Comparison of ENCODE assay signal across 8 cellular contexts in the genomic region with DNA sequence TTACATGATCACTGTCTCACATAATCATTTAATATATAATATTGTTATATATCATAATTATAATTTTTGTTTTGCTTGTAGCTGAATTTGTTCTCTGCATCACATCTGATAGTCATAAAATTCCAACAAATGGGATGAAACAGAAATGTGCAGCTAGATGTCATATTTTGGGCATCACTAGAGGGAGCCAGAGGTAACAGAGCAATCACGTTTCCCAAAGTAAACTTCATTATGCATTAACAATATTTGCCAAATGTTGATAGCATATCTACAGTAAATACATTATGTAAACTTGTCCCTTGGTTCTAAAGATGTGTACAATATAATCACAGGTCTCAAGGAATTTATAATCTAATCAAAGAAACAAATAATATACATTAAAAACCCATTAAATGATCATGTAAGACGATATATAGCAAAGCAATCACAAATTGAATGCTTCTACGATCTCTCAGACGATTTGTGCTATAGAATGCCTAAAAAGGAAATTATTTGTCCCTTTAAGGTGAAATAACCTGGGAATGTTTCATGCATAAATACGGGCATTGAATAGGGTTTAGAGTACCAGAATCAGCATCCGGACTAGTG.
DNase-seq lines count a peak whose midpoint lies in the region; ATAC-seq, FAIRE-seq and TF ChIP-seq lines count a peak whose summit lies in the region.

No MANE protein-coding gene starts in this region.

- peak; percentile 96 for TF ChIP-seq CTCF in AG04450 (IDR thresholded peaks at IDR 0.05; ENCODE audit: low read depth, low read length)

- no peaks in the 10 kb centered on the region for H3K9me3 ChIP-seq in AG04450 (ENCODE audit: control insufficient read depth, insufficient read depth, low read length)

- ATAC-seq in SK-N-SH treated with all-trans-retinoic acid at 6 μM for 48 hours, result peak; percentile 66
- ATAC-seq in esophagus mucosa, result no peak

- H3K27ac ChIP-seq in AG04450 (ENCODE audit: low read depth, low read length), result no peak overlapping the region

- no peaks in the 10 kb centered on the region for H3K27me3 ChIP-seq in AG04450 (ENCODE audit: control insufficient read depth, insufficient read depth, low read length)

- no peak overlapping the region for H3K4me3 ChIP-seq in AG04450 (ENCODE audit: low read depth, low read length)

- peak; percentile 8 for DNase-seq in AG04450 (ENCODE audit: low read depth, low spot score)
- no peak for DNase-seq in GM18507 (ENCODE audit: extremely low spot score, insufficient read length, low read depth)
- DNase-seq in iPS-NIHi7 (ENCODE audit: extremely low spot score), result peak; percentile 29
- DNase-seq in ecto neural progenitor cell (ENCODE audit: low spot score), result no peak
- no peak for DNase-seq in activated gamma-delta T cell (lab: John Stamatoyannopoulos, UW)
- no peak for DNase-seq in stimulated activated CD4-positive, alpha-beta T cell treated with anti-CD3 and anti-CD28 coated beads, Interleukin-4, amount 100 ng/mL, for 4 hours

- CTCF ChIA-PET in AG04450 (lab: Charles Lee), result interaction anchor here (0.5 to 6.5 kb wide), 33 partner anchors 10 to 909 kb away, joined by 3 to 218 read pairs (median 4); no protein-coding TSS in a partner anchor

- peak; percentile 70 for FAIRE-seq in GM18507 (lab: Jason Lieb, UNC)

- POLR2A ChIA-PET in AG04450 (lab: Yijun Ruan, JAX), result no interaction called here

TF ChIP-seq in SK-N-SH treated with all-trans-retinoic acid at 6 μM for 48 hours, 23 proteins besides CTCF, POLR2A, EP300 and RAD21:
- TF ChIP-seq, protein P1, sequence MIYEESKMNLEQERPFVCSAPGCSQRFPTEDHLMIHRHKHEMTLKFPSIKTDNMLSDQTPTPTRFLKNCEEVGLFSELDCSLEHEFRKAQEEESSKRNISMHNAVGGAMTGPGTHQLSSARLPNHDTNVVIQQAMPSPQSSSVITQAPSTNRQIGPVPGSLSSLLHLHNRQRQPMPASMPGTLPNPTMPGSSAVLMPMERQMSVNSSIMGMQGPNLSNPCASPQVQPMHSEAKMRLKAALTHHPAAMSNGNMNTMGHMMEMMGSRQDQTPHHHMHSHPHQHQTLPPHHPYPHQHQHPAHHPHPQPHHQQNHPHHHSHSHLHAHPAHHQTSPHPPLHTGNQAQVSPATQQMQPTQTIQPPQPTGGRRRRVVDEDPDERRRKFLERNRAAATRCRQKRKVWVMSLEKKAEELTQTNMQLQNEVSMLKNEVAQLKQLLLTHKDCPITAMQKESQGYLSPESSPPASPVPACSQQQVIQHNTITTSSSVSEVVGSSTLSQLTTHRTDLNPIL (CRISPR knock-in tag; IDR thresholded peaks at IDR 0.05; ENCODE audit: low read depth), result no peak
- TF ChIP-seq, protein P2, sequence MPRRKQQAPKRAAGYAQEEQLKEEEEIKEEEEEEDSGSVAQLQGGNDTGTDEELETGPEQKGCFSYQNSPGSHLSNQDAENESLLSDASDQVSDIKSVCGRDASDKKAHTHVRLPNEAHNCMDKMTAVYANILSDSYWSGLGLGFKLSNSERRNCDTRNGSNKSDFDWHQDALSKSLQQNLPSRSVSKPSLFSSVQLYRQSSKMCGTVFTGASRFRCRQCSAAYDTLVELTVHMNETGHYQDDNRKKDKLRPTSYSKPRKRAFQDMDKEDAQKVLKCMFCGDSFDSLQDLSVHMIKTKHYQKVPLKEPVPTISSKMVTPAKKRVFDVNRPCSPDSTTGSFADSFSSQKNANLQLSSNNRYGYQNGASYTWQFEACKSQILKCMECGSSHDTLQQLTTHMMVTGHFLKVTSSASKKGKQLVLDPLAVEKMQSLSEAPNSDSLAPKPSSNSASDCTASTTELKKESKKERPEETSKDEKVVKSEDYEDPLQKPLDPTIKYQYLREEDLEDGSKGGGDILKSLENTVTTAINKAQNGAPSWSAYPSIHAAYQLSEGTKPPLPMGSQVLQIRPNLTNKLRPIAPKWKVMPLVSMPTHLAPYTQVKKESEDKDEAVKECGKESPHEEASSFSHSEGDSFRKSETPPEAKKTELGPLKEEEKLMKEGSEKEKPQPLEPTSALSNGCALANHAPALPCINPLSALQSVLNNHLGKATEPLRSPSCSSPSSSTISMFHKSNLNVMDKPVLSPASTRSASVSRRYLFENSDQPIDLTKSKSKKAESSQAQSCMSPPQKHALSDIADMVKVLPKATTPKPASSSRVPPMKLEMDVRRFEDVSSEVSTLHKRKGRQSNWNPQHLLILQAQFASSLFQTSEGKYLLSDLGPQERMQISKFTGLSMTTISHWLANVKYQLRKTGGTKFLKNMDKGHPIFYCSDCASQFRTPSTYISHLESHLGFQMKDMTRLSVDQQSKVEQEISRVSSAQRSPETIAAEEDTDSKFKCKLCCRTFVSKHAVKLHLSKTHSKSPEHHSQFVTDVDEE (CRISPR knock-in tag; IDR thresholded peaks at IDR 0.05), result no peak
- TF ChIP-seq TCF4 (CRISPR knock-in tag; IDR thresholded peaks at IDR 0.05; ENCODE audit: borderline replicate concordance) (no peak), SNAI2 (CRISPR knock-in tag; IDR thresholded peaks at IDR 0.05) (no peak), ESRRG (CRISPR knock-in tag; IDR thresholded peaks at IDR 0.05) (no peak), ZFP3 (CRISPR knock-in tag; IDR thresholded peaks at IDR 0.05) (no peak), ARNTL (CRISPR knock-in tag; IDR thresholded peaks at IDR 0.05; ENCODE audit: borderline replicate concordance, low read depth) (no peak), BACH2 (CRISPR knock-in tag; IDR thresholded peaks at IDR 0.05; ENCODE audit: borderline replicate concordance) (no peak), ZNF565 (CRISPR knock-in tag; conservative IDR thresholded peaks at IDR 0.05; ENCODE audit: low read depth) (no peak), ZFP30 (CRISPR knock-in tag; IDR thresholded peaks at IDR 0.05) (no peak), CSDC2 (CRISPR knock-in tag; IDR thresholded peaks at IDR 0.05) (no peak), ISL1 (CRISPR knock-in tag; IDR thresholded peaks at IDR 0.05) (no peak)

Comparison
In these comparisons a context has a peak if more than half of its experiments do, and no peak if none do; other contexts are left out.
1. DNase-seq: peak in AG04450 (single experiment) and iPS-NIHi7 (single experiment); none in GM18507 (single experiment), ecto neural progenitor cell (single experiment), activated gamma-delta T cell (single experiment) and stimulated activated CD4-positive, alpha-beta T cell treated with anti-CD3 and anti-CD28 coated beads, Interleukin-4, amount 100 ng/mL, for 4 hours (0 of 2).